In the genomic region with DNA sequence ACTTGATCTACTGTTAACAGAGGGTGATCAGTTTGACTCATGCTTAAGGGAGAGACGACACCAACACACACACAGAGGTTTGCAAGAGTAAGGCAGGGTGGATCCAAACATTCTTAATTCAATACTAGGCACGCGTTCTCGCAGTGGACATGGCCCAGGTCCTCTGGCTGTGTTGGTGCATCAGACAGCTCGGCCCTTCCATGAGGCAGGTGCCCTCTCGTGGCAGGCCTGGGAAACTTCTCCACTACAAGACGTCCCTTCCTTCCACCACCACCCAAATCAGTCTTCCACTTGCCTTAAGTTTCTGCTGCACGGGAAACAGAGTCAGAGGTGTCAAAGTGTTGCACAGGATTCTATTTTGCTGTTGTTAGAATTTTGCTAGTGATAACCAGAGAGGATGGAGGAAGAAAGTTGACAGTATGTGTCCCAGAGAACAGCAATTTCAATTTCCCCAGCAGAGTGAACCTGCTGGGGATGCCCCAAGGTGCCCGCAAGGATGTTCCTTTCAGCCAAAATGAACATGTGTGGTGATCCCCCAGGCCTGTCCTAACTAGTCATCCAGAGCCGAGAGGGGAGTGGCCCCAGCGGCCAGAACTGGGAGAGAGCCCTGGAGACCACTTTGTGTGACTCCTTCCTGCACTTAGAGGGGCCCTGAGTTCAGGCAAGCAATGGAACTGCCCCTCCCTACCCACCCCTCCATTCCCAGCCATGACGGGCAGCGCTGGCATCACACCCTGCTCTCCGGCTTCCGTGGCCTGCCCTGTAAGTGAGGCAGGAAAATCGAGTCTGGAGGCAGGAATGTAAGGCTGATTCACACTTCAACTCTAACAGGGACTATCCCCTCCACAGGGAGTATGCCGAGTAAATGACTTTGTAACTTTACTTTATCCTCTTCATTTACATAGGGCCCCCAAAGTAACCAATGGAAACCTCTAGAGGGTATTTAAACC, we compare ENCODE assay signal across 1 cellular context.
TF ChIP-seq lines count a peak whose summit lies in the region.

No MANE protein-coding gene starts in this region.

TF ChIP-seq in K562, 482 proteins besides CTCF, POLR2A, EP300 and RAD21 (continued from another document):
- TF ChIP-seq XRCC5 (IDR thresholded peaks at IDR 0.05; ENCODE audit: low read depth, low read length), result peak; percentile 58; the same call in 1 of the 2 replicates
- no peak for TF ChIP-seq CHD4 (IDR thresholded peaks at IDR 0.05; ENCODE audit: insufficient read depth, insufficient replicate concordance, low read depth, low read length, poor library complexity, severe bottlenecking)
- no peak for TF ChIP-seq GABPB1 (CRISPR knock-in tag; IDR thresholded peaks at IDR 0.05)
- peak; percentile 7; the same call in 1 of the 2 replicates for TF ChIP-seq KLF16 (IDR thresholded peaks at IDR 0.05)
- no peak for TF ChIP-seq ZNF316 (IDR thresholded peaks at IDR 0.05)
- no peak for TF ChIP-seq CTBP1 (IDR thresholded peaks at IDR 0.05; ENCODE audit: borderline replicate concordance)
- TF ChIP-seq ZNF778 (CRISPR knock-in tag; IDR thresholded peaks at IDR 0.05), result no peak
- no peak for TF ChIP-seq ILF3 (IDR thresholded peaks at IDR 0.05; ENCODE audit: borderline replicate concordance)
- no peak for TF ChIP-seq PYGO2 (tag; IDR thresholded peaks at IDR 0.05)
- TF ChIP-seq, protein P1, sequence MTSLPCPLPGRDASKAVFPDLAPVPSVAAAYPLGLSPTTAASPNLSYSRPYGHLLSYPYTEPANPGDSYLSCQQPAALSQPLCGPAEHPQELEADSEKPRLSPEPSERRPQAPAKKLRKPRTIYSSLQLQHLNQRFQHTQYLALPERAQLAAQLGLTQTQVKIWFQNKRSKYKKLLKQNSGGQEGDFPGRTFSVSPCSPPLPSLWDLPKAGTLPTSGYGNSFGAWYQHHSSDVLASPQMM (CRISPR knock-in tag; IDR thresholded peaks at IDR 0.05), result no peak
- TF ChIP-seq, protein P2, sequence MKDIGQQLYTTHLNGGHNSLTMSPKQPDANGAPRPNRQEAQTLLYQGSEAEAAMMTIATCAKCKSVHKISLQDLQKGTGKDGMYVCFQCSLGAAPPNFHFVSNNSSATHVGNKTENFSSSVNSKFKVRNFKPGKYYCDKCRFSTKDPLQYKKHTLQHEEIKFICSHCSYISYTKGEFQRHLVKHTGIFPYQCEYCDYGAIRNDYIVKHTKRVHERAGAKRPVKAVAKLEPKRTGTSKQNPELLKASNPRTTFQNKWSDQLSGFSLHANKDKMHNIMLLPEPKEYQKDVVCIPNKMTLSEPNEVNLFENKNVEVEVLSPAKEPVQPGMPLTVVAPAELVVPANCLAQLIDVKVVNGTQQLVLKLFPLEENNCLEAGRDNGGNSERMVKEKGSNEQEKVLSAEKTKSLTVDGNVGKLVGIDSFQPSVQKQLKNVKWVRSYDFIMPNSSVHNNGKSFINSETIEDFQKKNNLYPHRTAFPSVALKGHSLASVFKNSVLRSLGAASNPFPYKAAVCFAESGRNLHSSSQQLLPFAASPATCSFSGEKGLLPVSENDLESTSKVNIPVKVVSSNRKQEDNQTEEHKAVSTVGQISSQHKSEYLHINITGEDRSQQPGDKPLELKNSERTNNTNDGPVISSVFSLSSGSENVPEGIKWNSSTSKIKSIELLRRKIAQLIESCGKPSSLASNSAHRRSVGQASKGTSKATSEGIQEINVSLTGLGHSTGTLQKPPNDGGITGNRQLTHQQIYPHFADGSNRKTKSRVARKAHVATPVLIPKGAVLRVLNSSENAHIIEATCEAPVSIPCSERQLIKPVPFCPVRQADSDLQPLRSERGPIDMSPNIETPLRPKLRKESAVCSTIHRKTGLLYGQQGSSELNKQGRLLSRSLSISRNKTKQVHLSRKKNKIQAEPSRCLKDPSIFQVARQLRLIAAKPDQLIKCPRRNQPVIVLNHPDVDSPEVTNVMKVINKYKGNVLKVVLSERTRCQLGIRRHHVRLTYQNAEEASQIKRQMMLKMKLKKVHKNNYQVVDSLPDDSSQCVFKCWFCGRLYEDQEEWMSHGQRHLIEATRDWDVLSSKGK (CRISPR knock-in tag; IDR thresholded peaks at IDR 0.05), result no peak
- peak; percentile 74 for TF ChIP-seq SMC3 (conservative IDR thresholded peaks at IDR 0.05; ENCODE audit: insufficient read depth, low read depth, low read length)
- TF ChIP-seq FOS (IDR thresholded peaks at IDR 0.05; ENCODE audit: extremely low read depth, insufficient read length), result no peak
- TF ChIP-seq NFE2L1 (tag; IDR thresholded peaks at IDR 0.05; ENCODE audit: borderline replicate concordance, low read depth), result no peak
- TF ChIP-seq, protein P3, sequence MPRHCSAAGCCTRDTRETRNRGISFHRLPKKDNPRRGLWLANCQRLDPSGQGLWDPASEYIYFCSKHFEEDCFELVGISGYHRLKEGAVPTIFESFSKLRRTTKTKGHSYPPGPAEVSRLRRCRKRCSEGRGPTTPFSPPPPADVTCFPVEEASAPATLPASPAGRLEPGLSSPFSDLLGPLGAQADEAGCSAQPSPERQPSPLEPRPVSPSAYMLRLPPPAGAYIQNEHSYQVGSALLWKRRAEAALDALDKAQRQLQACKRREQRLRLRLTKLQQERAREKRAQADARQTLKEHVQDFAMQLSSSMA (CRISPR knock-in tag; IDR thresholded peaks at IDR 0.05), result no peak
- no peak for TF ChIP-seq ZNF24 (IDR thresholded peaks at IDR 0.05)
